In the genomic region with DNA sequence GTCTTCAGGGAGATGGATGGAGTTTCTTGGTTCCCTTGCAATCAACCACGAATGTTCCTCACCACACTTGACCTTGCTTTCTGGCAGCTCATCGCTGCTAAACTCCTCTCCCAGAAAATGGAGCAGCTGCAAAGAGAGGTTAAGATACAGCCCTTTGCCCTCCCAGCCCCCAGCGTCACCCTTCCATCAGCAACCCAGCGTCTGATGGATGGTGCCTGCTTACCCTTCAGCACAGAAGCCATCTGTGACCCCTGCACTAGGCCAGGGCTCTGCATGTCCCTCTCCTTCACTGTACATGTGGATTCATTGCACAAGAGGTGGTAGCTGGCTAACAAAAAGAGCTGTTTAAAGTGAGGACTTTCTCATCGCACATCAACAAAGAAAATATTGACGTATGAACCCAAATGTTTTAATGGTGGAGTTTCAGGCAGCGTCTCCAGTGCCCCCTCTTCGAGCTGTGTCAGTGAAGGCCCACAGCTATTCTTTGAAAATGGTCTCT, we compare ENCODE assay signal across 34 cellular contexts. TPM values are rescaled to one million over a fixed set of nuclear protein-coding genes. Genes with fewer than 3 reads are reported as not detected.
"Had no signal": no experiment of that assay in that cellular context is flagged by ENCODE, and none has a peak within 500 bp of the region (broad histone marks: within the 10 kb centered on the region; RNA-seq: fewer than 3 reads in every experiment).

No MANE protein-coding gene starts in this region.

- H3K4me3 ChIP-seq: coronary artery, gastroesophageal sphincter, heart left ventricle, hepatocyte, left ventricle myocardium inferior, lower lobe of right lung, neural progenitor cell, prostate gland, right atrium auricular region, skin epidermis, spleen, testis, tibial artery had no signal

- H3K9ac ChIP-seq: neural progenitor cell had no signal

- H3K9me3 ChIP-seq: gastroesophageal sphincter, heart left ventricle, left ventricle myocardium inferior, lower lobe of right lung, prostate gland, right atrium auricular region, spleen, testis, tibial artery had no signal

- H3K9me3 Mint-ChIP-seq: central memory CD8-positive, alpha-beta T cell; naive thymus-derived CD8-positive, alpha-beta T cell; neural progenitor cell; stimulated activated memory B cell treated with anti-CD40 and anti-IgM and Interleukin-4, amounts not matched to agents 10 μg/mL and 1 μg/mL and 100 μg/mL, for 72 hours; type B pancreatic cell had no signal

- H3K4me1 Mint-ChIP-seq: central memory CD8-positive, alpha-beta T cell had no signal

- H3K79me2 ChIP-seq: hepatocyte had no signal

- DNase-seq: effector CD4-positive, alpha-beta T cell; foreskin fibroblast; heart left ventricle; left colon; left ventricle myocardium inferior; lower lobe of right lung; naive thymus-derived CD8-positive, alpha-beta T cell; nucleus accumbens; spleen; stimulated activated CD4-positive, alpha-beta T cell treated with anti-CD3 and anti-CD28 coated beads, Interleukin-4, amount 100 ng/mL, for 4 hours; stimulated activated naive CD8-positive, alpha-beta T cell treated with anti-CD3 and anti-CD28 coated beads, Interleukin-15, Interleukin-2, amounts not matched to agents 100 U/mL and 50 U/mL, for 24 hours; substantia nigra; testis; tibial artery had no signal

- H3K36me3 ChIP-seq: gastroesophageal sphincter, heart left ventricle, left ventricle myocardium inferior, lower lobe of right lung, neural progenitor cell, prostate gland, right atrium auricular region, spleen, tibial artery had no signal

- H3K36me3 Mint-ChIP-seq: naive thymus-derived CD8-positive, alpha-beta T cell; neural progenitor cell; stimulated activated memory B cell treated with anti-CD40 and anti-IgM and Interleukin-4, amounts not matched to agents 10 μg/mL and 1 μg/mL and 100 μg/mL, for 72 hours; type B pancreatic cell had no signal

- H3K27me3 ChIP-seq: gastroesophageal sphincter, heart left ventricle, hepatocyte, neural progenitor cell, right atrium auricular region, spleen, testis, tibial artery had no signal

- H3K27ac ChIP-seq: coronary artery, epithelial cell of prostate, gastroesophageal sphincter, heart left ventricle, hepatocyte, left ventricle myocardium inferior, lower lobe of right lung, neural progenitor cell, prostate gland, right atrium auricular region, skin epidermis, spleen, testis, tibial artery had no signal

- H3K4me2 ChIP-seq: hepatocyte, neural progenitor cell had no signal

- FAIRE-seq: islet of Langerhans, urothelium cell line had no signal

- H2AFZ ChIP-seq: hepatocyte, neural progenitor cell had no signal

- H3K4me1 ChIP-seq: gastroesophageal sphincter, left ventricle myocardium inferior, lower lobe of right lung, prostate gland, right atrium auricular region, testis, tibial artery had no signal

- H3K27me3 Mint-ChIP-seq: type B pancreatic cell had no signal

- ATAC-seq: esophagus mucosa; gastroesophageal sphincter; heart left ventricle; left colon; lower lobe of right lung; naive thymus-derived CD8-positive, alpha-beta T cell; stimulated activated memory B cell treated with anti-CD40 and anti-IgM and Interleukin-4, amounts not matched to agents 10 μg/mL and 1 μg/mL and 100 μg/mL, for 72 hours; stimulated activated naive CD8-positive, alpha-beta T cell treated with anti-CD3 and anti-CD28 coated beads, Interleukin-15, Interleukin-2, amounts not matched to agents 100 U/mL and 50 U/mL, for 24 hours had no signal

- H3K4me3 Mint-ChIP-seq: central memory CD8-positive, alpha-beta T cell; naive thymus-derived CD8-positive, alpha-beta T cell; neural progenitor cell; stimulated activated memory B cell treated with anti-CD40 and anti-IgM and Interleukin-4, amounts not matched to agents 10 μg/mL and 1 μg/mL and 100 μg/mL, for 72 hours; type B pancreatic cell had no signal

- H3K27ac Mint-ChIP-seq: stimulated activated memory B cell treated with anti-CD40 and anti-IgM and Interleukin-4, amounts not matched to agents 10 μg/mL and 1 μg/mL and 100 μg/mL, for 72 hours; type B pancreatic cell had no signal

RNA-seq across cellular contexts. Expression of gene LBP, which starts 12.3 kb away (rescaled TPM):
- total RNA-seq: chondrocyte; kidney epithelial cell; left colon; lower lobe of right lung; myocyte; naive thymus-derived CD8-positive, alpha-beta T cell; osteocyte; spleen had no signal
- polyA plus RNA-seq: naive thymus-derived CD8-positive, alpha-beta T cell had no signal

RNA-seq across cellular contexts. Expression of gene BPI, which starts 54.6 kb away (rescaled TPM):
- total RNA-seq: dermis microvascular lymphatic vessel endothelial cell; esophagus mucosa; kidney epithelial cell; left colon; left ventricle myocardium inferior; mesenteric fat pad; myocyte; naive thymus-derived CD8-positive, alpha-beta T cell; right atrium auricular region had no signal
- polyA plus RNA-seq: heart left ventricle; naive thymus-derived CD8-positive, alpha-beta T cell had no signal
